ENCODE assay signal across 1 cellular context in the genomic region with DNA sequence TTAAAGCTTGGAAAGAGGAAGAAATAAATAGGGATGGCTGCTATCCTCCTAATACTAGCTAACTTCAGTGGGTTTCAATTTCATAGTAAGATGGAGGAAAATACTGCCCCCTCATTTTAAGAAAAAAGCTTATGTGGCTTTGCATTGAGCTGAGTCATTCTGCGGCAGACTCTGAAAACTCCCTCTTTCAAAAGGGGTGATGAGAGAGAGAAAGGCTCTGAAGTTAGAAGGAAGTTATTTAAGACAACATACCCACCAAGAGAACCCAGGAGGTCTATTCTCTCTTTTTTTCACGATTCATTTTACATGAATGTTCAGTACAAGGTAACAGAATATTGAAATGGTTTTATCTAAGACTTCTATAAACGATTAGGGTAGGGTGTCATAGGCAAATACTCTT.
TF ChIP-seq lines count a peak whose summit lies in the region.

No MANE protein-coding gene starts in this region.

TF ChIP-seq in K562, 482 proteins besides CTCF, POLR2A, EP300 and RAD21 (continued from another document and continues in another):
- TF ChIP-seq, protein P1, sequence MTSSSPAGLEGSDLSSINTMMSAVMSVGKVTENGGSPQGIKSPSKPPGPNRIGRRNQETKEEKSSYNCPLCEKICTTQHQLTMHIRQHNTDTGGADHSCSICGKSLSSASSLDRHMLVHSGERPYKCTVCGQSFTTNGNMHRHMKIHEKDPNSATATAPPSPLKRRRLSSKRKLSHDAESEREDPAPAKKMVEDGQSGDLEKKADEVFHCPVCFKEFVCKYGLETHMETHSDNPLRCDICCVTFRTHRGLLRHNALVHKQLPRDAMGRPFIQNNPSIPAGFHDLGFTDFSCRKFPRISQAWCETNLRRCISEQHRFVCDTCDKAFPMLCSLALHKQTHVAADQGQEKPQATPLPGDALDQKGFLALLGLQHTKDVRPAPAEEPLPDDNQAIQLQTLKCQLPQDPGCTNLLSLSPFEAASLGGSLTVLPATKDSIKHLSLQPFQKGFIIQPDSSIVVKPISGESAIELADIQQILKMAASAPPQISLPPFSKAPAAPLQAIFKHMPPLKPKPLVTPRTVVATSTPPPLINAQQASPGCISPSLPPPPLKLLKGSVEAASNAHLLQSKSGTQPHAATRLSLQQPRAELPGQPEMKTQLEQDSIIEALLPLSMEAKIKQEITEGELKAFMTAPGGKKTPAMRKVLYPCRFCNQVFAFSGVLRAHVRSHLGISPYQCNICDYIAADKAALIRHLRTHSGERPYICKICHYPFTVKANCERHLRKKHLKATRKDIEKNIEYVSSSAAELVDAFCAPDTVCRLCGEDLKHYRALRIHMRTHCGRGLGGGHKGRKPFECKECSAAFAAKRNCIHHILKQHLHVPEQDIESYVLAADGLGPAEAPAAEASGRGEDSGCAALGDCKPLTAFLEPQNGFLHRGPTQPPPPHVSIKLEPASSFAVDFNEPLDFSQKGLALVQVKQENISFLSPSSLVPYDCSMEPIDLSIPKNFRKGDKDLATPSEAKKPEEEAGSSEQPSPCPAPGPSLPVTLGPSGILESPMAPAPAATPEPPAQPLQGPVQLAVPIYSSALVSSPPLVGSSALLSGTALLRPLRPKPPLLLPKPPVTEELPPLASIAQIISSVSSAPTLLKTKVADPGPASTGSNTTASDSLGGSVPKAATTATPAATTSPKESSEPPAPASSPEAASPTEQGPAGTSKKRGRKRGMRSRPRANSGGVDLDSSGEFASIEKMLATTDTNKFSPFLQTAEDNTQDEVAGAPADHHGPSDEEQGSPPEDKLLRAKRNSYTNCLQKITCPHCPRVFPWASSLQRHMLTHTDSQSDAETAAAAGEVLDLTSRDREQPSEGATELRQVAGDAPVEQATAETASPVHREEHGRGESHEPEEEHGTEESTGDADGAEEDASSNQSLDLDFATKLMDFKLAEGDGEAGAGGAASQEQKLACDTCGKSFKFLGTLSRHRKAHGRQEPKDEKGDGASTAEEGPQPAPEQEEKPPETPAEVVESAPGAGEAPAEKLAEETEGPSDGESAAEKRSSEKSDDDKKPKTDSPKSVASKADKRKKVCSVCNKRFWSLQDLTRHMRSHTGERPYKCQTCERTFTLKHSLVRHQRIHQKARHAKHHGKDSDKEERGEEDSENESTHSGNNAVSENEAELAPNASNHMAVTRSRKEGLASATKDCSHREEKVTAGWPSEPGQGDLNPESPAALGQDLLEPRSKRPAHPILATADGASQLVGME (CRISPR knock-in tag; IDR thresholded peaks at IDR 0.05): no peak
- TF ChIP-seq ZNF444 (CRISPR knock-in tag; IDR thresholded peaks at IDR 0.05) (no peak), MYNN (IDR thresholded peaks at IDR 0.05) (no peak), MYNN (CRISPR knock-in tag; IDR thresholded peaks at IDR 0.05) (no peak), CHD2 (IDR thresholded peaks at IDR 0.05; ENCODE audit: low read depth, low read length) (no peak), ZNF717 (CRISPR knock-in tag; IDR thresholded peaks at IDR 0.05) (no peak), NR2C2 (CRISPR knock-in tag; IDR thresholded peaks at IDR 0.05) (no peak), NR2C2 (tag; IDR thresholded peaks at IDR 0.05) (no peak), ZNF274 (IDR thresholded peaks at IDR 0.05; ENCODE audit: borderline replicate concordance, low read depth, low read length) (no peak), LARP7 (IDR thresholded peaks at IDR 0.05) (no peak), NEUROD1 (IDR thresholded peaks at IDR 0.05; ENCODE audit: borderline replicate concordance, low read depth, low read length, partially characterized antibody) (no peak), IRF2 (CRISPR knock-in tag; IDR thresholded peaks at IDR 0.05) (no peak), EWSR1 (IDR thresholded peaks at IDR 0.05; ENCODE audit: borderline replicate concordance, low read depth, partially characterized antibody) (no peak), ZNF766 (CRISPR knock-in tag; conservative IDR thresholded peaks at IDR 0.05) (no peak), SRSF9 (IDR thresholded peaks at IDR 0.05; ENCODE audit: borderline replicate concordance, low read depth, low read length) (no peak), KDM5B (IDR thresholded peaks at IDR 0.05; ENCODE audit: insufficient replicate concordance, low read depth, low read length) (no peak), ZBTB1 (CRISPR knock-in tag; IDR thresholded peaks at IDR 0.05; ENCODE audit: borderline replicate concordance, low read depth) (no peak), ZC3H11A (IDR thresholded peaks at IDR 0.05; ENCODE audit: low read depth, low read length) (no peak), TAF1 (IDR thresholded peaks at IDR 0.05; ENCODE audit: control insufficient read depth, extremely low read depth, insufficient read depth, low read length, severe bottlenecking) (no peak), NR2C1 (IDR thresholded peaks at IDR 0.05) (no peak), NR2C1 (tag; IDR thresholded peaks at IDR 0.05) (no peak), TRIM28 (IDR thresholded peaks at IDR 0.05) (no peak), POLR3A (IDR thresholded peaks at IDR 0.05; ENCODE audit: borderline replicate concordance, extremely low read depth, insufficient read depth, insufficient read length) (no peak), ZNF316 (IDR thresholded peaks at IDR 0.05) (peak; percentile 96), STAG1 (CRISPR knock-in tag; IDR thresholded peaks at IDR 0.05; ENCODE audit: borderline replicate concordance) (no peak), ZNF79 (CRISPR knock-in tag; IDR thresholded peaks at IDR 0.05; ENCODE audit: low read depth) (no peak), RBM22 (IDR thresholded peaks at IDR 0.05; ENCODE audit: low read depth, low read length, poor library complexity, severe bottlenecking) (no peak), CEBPB (tag; IDR thresholded peaks at IDR 0.05) (no peak), GTF2E2 (tag; IDR thresholded peaks at IDR 0.05) (no peak), SMARCA4 (IDR thresholded peaks at IDR 0.05) (peak; percentile 62; the same call in 1 of the 2 replicates), ZFP1 (CRISPR knock-in tag; IDR thresholded peaks at IDR 0.05) (no peak), POLR2AphosphoS2 (IDR thresholded peaks at IDR 0.05; ENCODE audit: low read length) (no peak), ZSCAN29 (IDR thresholded peaks at IDR 0.05) (no peak), FOXM1 (IDR thresholded peaks at IDR 0.05; ENCODE audit: low read depth) (no peak), FOXM1 (CRISPR knock-in tag; IDR thresholded peaks at IDR 0.05; ENCODE audit: low read depth) (no peak), ETV5 (CRISPR knock-in tag; IDR thresholded peaks at IDR 0.05; ENCODE audit: low read depth) (no peak), POLR2AphosphoS5 (IDR thresholded peaks at IDR 0.05; ENCODE audit: control insufficient read depth, insufficient read depth, low read depth, low read length) (no peak)
- TF ChIP-seq, protein P2, sequence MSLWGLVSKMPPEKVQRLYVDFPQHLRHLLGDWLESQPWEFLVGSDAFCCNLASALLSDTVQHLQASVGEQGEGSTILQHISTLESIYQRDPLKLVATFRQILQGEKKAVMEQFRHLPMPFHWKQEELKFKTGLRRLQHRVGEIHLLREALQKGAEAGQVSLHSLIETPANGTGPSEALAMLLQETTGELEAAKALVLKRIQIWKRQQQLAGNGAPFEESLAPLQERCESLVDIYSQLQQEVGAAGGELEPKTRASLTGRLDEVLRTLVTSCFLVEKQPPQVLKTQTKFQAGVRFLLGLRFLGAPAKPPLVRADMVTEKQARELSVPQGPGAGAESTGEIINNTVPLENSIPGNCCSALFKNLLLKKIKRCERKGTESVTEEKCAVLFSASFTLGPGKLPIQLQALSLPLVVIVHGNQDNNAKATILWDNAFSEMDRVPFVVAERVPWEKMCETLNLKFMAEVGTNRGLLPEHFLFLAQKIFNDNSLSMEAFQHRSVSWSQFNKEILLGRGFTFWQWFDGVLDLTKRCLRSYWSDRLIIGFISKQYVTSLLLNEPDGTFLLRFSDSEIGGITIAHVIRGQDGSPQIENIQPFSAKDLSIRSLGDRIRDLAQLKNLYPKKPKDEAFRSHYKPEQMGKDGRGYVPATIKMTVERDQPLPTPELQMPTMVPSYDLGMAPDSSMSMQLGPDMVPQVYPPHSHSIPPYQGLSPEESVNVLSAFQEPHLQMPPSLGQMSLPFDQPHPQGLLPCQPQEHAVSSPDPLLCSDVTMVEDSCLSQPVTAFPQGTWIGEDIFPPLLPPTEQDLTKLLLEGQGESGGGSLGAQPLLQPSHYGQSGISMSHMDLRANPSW (CRISPR knock-in tag; IDR thresholded peaks at IDR 0.05): no peak
- TF ChIP-seq, protein P3, sequence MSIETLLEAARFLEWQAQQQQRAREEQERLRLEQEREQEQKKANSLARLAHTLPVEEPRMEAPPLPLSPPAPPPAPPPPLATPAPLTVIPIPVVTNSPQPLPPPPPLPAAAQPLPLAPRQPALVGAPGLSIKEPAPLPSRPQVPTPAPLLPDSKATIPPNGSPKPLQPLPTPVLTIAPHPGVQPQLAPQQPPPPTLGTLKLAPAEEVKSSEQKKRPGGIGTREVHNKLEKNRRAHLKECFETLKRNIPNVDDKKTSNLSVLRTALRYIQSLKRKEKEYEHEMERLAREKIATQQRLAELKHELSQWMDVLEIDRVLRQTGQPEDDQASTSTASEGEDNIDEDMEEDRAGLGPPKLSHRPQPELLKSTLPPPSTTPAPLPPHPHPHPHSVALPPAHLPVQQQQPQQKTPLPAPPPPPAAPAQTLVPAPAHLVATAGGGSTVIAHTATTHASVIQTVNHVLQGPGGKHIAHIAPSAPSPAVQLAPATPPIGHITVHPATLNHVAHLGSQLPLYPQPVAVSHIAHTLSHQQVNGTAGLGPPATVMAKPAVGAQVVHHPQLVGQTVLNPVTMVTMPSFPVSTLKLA (conservative IDR thresholded peaks at IDR 0.05): no peak
- TF ChIP-seq, protein P4, sequence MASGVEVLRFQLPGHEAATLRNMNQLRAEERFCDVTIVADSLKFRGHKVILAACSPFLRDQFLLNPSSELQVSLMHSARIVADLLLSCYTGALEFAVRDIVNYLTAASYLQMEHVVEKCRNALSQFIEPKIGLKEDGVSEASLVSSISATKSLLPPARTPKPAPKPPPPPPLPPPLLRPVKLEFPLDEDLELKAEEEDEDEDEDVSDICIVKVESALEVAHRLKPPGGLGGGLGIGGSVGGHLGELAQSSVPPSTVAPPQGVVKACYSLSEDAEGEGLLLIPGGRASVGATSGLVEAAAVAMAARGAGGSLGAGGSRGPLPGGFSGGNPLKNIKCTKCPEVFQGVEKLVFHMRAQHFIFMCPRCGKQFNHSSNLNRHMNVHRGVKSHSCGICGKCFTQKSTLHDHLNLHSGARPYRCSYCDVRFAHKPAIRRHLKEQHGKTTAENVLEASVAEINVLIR (CRISPR knock-in tag; IDR thresholded peaks at IDR 0.05): no peak
- TF ChIP-seq, protein P5, sequence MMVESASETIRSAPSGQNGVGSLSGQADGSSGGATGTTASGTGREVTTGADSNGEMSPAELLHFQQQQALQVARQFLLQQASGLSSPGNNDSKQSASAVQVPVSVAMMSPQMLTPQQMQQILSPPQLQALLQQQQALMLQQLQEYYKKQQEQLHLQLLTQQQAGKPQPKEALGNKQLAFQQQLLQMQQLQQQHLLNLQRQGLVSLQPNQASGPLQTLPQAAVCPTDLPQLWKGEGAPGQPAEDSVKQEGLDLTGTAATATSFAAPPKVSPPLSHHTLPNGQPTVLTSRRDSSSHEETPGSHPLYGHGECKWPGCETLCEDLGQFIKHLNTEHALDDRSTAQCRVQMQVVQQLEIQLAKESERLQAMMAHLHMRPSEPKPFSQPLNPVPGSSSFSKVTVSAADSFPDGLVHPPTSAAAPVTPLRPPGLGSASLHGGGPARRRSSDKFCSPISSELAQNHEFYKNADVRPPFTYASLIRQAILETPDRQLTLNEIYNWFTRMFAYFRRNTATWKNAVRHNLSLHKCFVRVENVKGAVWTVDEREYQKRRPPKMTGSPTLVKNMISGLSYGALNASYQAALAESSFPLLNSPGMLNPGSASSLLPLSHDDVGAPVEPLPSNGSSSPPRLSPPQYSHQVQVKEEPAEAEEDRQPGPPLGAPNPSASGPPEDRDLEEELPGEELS (CRISPR knock-in tag; IDR thresholded peaks at IDR 0.05; ENCODE audit: borderline replicate concordance): no peak
- TF ChIP-seq, protein P6, sequence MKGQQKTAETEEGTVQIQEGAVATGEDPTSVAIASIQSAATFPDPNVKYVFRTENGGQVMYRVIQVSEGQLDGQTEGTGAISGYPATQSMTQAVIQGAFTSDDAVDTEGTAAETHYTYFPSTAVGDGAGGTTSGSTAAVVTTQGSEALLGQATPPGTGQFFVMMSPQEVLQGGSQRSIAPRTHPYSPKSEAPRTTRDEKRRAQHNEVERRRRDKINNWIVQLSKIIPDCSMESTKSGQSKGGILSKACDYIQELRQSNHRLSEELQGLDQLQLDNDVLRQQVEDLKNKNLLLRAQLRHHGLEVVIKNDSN (CRISPR knock-in tag; IDR thresholded peaks at IDR 0.05): no peak
- TF ChIP-seq, protein P7, sequence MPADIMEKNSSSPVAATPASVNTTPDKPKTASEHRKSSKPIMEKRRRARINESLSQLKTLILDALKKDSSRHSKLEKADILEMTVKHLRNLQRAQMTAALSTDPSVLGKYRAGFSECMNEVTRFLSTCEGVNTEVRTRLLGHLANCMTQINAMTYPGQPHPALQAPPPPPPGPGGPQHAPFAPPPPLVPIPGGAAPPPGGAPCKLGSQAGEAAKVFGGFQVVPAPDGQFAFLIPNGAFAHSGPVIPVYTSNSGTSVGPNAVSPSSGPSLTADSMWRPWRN (IDR thresholded peaks at IDR 0.05; ENCODE audit: low read depth): no peak
- TF ChIP-seq, protein P8, sequence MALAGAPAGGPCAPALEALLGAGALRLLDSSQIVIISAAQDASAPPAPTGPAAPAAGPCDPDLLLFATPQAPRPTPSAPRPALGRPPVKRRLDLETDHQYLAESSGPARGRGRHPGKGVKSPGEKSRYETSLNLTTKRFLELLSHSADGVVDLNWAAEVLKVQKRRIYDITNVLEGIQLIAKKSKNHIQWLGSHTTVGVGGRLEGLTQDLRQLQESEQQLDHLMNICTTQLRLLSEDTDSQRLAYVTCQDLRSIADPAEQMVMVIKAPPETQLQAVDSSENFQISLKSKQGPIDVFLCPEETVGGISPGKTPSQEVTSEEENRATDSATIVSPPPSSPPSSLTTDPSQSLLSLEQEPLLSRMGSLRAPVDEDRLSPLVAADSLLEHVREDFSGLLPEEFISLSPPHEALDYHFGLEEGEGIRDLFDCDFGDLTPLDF (CRISPR knock-in tag; IDR thresholded peaks at IDR 0.05): no peak
- TF ChIP-seq, protein P9, sequence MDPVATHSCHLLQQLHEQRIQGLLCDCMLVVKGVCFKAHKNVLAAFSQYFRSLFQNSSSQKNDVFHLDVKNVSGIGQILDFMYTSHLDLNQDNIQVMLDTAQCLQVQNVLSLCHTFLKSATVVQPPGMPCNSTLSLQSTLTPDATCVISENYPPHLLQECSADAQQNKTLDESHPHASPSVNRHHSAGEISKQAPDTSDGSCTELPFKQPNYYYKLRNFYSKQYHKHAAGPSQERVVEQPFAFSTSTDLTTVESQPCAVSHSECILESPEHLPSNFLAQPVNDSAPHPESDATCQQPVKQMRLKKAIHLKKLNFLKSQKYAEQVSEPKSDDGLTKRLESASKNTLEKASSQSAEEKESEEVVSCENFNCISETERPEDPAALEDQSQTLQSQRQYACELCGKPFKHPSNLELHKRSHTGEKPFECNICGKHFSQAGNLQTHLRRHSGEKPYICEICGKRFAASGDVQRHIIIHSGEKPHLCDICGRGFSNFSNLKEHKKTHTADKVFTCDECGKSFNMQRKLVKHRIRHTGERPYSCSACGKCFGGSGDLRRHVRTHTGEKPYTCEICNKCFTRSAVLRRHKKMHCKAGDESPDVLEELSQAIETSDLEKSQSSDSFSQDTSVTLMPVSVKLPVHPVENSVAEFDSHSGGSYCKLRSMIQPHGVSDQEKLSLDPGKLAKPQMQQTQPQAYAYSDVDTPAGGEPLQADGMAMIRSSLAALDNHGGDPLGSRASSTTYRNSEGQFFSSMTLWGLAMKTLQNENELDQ (CRISPR knock-in tag; IDR thresholded peaks at IDR 0.05; ENCODE audit: borderline replicate concordance): no peak
